1 cellular context compared by ENCODE assay signal in the genomic region with DNA sequence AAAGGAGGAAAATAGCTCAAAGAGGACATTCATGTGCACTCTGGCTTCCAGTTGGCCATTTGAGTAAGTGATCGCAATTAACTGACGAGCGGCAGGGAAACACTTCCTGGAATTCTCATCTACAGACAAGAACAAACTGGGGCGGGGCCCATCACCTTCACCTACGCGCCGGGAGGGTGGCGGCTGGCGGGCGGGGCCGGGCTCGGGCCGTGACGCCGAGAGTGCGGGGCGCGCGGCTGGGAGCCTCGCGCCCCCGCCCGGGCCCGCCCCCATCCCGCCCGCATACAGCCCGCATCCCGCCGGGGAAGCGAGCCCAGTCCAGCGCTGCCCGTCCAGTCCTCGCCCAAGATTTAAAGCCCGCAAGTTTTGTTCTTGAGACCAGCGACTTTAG.
TF ChIP-seq lines count a peak whose summit lies in the region.

Gene B3GNT5, plus strand, starts transcription at position 281 of the 391 bp plus-strand sequence. CDS start 16,546 bp downstream, outside the sequence.

TF ChIP-seq in endothelial cell of umbilical vein, 7 proteins besides CTCF, POLR2A, EP300 and RAD21 (continued from another document):
- TF ChIP-seq FOS (IDR thresholded peaks at IDR 0.05; ENCODE audit: borderline replicate concordance, insufficient read depth, low read length) = no peak
